Comparison of ENCODE assay signal across 21 cellular contexts in the genomic region with DNA sequence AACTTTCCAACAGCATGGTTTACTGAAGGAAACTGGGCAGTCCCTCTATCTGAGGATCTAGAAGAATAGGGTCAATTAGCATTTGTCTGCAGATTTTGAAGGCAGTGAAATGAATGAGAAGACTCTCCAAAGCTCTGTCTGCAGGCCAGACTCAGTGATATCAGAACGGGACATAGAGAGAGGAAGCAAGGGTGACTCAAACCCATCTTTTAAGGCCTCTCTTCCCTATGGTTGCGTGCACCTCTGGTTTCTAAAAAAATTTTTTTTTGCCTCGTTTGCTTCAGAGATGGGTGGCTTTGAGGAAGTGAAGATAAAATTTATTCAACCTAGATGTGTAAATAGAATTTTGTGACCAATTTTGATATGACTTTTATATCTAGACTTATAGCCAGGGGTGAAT.
DNase-seq lines count a peak whose midpoint lies in the region; ATAC-seq, FAIRE-seq and TF ChIP-seq lines count a peak whose summit lies in the region.
"Had no signal": no experiment of that assay in that cellular context is flagged by ENCODE, and none has a peak within 500 bp of the region (broad histone marks: within the 10 kb centered on the region; RNA-seq: fewer than 3 reads in every experiment).

No MANE protein-coding gene starts in this region.

- H3K27me3 Mint-ChIP-seq in stimulated activated memory B cell treated with anti-CD40 and anti-IgM and Interleukin-4, amounts not matched to agents 10 μg/mL and 1 μg/mL and 100 μg/mL, for 72 hours, result peaks cover 6% of the 10 kb centered on the region

- in situ Hi-C loops in HepG2 (cut with HindIII; ENCODE audit: extremely low pct_ligation_motif_present, low pct_unique_long_range_greater_than_20kb), result no loop called here

- no peaks in the 10 kb centered on the region for H3K9me3 Mint-ChIP-seq in stimulated activated memory B cell treated with anti-CD40 and anti-IgM and Interleukin-4, amounts not matched to agents 10 μg/mL and 1 μg/mL and 100 μg/mL, for 72 hours
- H3K9me3 Mint-ChIP-seq: CD4-positive, alpha-beta memory T cell; HFFc6 had no signal

- no peak overlapping the region for H3K27ac Mint-ChIP-seq in stimulated activated memory B cell treated with anti-CD40 and anti-IgM and Interleukin-4, amounts not matched to agents 10 μg/mL and 1 μg/mL and 100 μg/mL, for 72 hours
- H3K27ac Mint-ChIP-seq: CD4-positive, alpha-beta memory T cell; HFFc6 had no signal

- H2AFZ ChIP-seq in OCI-LY3 (ENCODE audit: low read depth, low read length) (no peak overlapping the region), HepG2 (ENCODE audit: low read length) (no peak overlapping the region)

- CTCF ChIA-PET in HepG2 (lab: Yijun Ruan, JAX; ENCODE audit: low intra/inter-chr PET ratio, low total read pairs), result no interaction called here

- no TSS peak for BruUV-seq in HepG2 (replicated peaks; lab: Mats Ljungman, UMichigan)

- ATAC-seq in HG02610 (IDR thresholded peaks at IDR 0.05; ENCODE audit: unreplicated experiment), result peak; percentile 60
- ATAC-seq in stimulated activated memory B cell treated with anti-CD40 and anti-IgM and Interleukin-4, amounts not matched to agents 10 μg/mL and 1 μg/mL and 100 μg/mL, for 72 hours, result peak; percentile 65
- no peak for ATAC-seq in HepG2

- H3K4me3 ChIP-seq in OCI-LY3 (ENCODE audit: low read length) (no peak overlapping the region), HepG2 (replicated peaks in 1 of 3; ENCODE audit: insufficient read depth in 1 of 3, low read depth in 2 of 3, low read length in 3 of 3) (no peak overlapping the region)
- H3K4me3 ChIP-seq: HAP-1 had no signal

- TF ChIP-seq CTCF in OCI-LY3 (IDR thresholded peaks at IDR 0.05; ENCODE audit: low read depth, low read length), result no peak
- no peak for TF ChIP-seq CTCF in HepG2 (CRISPR knock-in tag; IDR thresholded peaks at IDR 0.05)

- H4K20me1 ChIP-seq in OCI-LY3 (ENCODE audit: insufficient read depth, low read length) (no peaks in the 10 kb centered on the region), HepG2 (ENCODE audit: insufficient read depth, low read length) (no peaks in the 10 kb centered on the region)

- no peak for TF ChIP-seq RAD21 in HepG2 (CRISPR knock-in tag; IDR thresholded peaks at IDR 0.05)

- no peak for TF ChIP-seq EP300 in HepG2 (IDR thresholded peaks at IDR 0.05; ENCODE audit: low read depth in 2 of 2, low read length in 2 of 2)
- TF ChIP-seq EP300 in HepG2 (CRISPR knock-in tag; IDR thresholded peaks at IDR 0.05; ENCODE audit: borderline replicate concordance), result no peak

- H3K4me1 Mint-ChIP-seq in stimulated activated memory B cell treated with anti-CD40 and anti-IgM and Interleukin-4, amounts not matched to agents 10 μg/mL and 1 μg/mL and 100 μg/mL, for 72 hours, result no peaks in the 10 kb centered on the region
- H3K4me1 Mint-ChIP-seq: CD4-positive, alpha-beta memory T cell had no signal

- H3K4me1 ChIP-seq in OCI-LY3 (ENCODE audit: low read length) (peaks cover 26% of the 10 kb centered on the region), HepG2 (ENCODE audit: insufficient read depth, low read length) (no peaks in the 10 kb centered on the region)
- H3K4me1 ChIP-seq: HAP-1 had no signal

- DNase-seq in NOMO-1 treated with DMSO at 0.1 percent for 48 hours (lab: John Stamatoyannopoulos, UW; ENCODE audit: unreplicated experiment) (peak; percentile 14), NOMO-1 (lab: John Stamatoyannopoulos, UW; ENCODE audit: unreplicated experiment in 2 of 2) (no peak), HepG2 (ENCODE audit: low spot score) (no peak), occipital lobe (lab: John Stamatoyannopoulos, UW) (no peak)
- no peak for DNase-seq in stimulated activated naive CD4-positive, alpha-beta T cell (lab: John Stamatoyannopoulos, UW)
- DNase-seq: 8988T; C1 segment of cervical spinal cord; Calu3; CD4-positive, alpha-beta memory T cell; COR-L47; DMS79 treated with DMSO at 0.1 percent for 48 hours; GF-D8; GOT3; HFFc6 had no signal

- H3K36me3 ChIP-seq in OCI-LY3 (replicated peaks; ENCODE audit: low read depth, low read length) (no peaks in the 10 kb centered on the region), HepG2 (replicated peaks in 1 of 2; ENCODE audit: control insufficient read depth in 1 of 2, insufficient read depth in 2 of 2, low read length in 2 of 2) (no peaks in the 10 kb centered on the region)
- H3K36me3 ChIP-seq: HAP-1 had no signal

- intact Hi-C loops in HepG2 (cut with micrococcal nuclease; ENCODE audit: unreplicated experiment), result no loop called here

- H3K79me2 ChIP-seq in OCI-LY3 (ENCODE audit: low read length) (no peaks in the 10 kb centered on the region), HepG2 (ENCODE audit: insufficient read depth, low read length) (no peaks in the 10 kb centered on the region)

- POLR2A ChIA-PET in HepG2 (lab: Yijun Ruan, JAX), result no interaction called here

- H3K4me2 ChIP-seq in OCI-LY3 (ENCODE audit: low read length), result peak overlapping the region; percentile 42
- H3K4me2 ChIP-seq in HepG2 (ENCODE audit: low read depth, low read length), result no peak overlapping the region

- TF ChIP-seq POLR2A in HepG2 (IDR thresholded peaks at IDR 0.05; ENCODE audit: insufficient read depth in 1 of 2, low read depth in 2 of 2, low read length in 2 of 2), result no peak

- FAIRE-seq in HepG2 (lab: Jason Lieb, UNC), result no peak
- FAIRE-seq: GM12891, GM18507, H54 had no signal

- H3K27ac ChIP-seq in OCI-LY3 (ENCODE audit: low read length), result peak overlapping the region; percentile 65
- H3K27ac ChIP-seq in HepG2 (ENCODE audit: extremely low read length, insufficient read depth, low read length), result no peak overlapping the region

- WGBS in HepG2 (ENCODE audit: low lambda C conversion rate), result 25% methylated on average over 3 of the region's 3 CpGs

- H3K9ac ChIP-seq in OCI-LY3 (ENCODE audit: low read length) (no peak overlapping the region), HepG2 (ENCODE audit: insufficient read depth, low read depth, low read length) (no peak overlapping the region)

- no peaks in the 10 kb centered on the region for H3K9me3 ChIP-seq in OCI-LY3 (ENCODE audit: insufficient read depth, low read length)
- no peaks in the 10 kb centered on the region for H3K9me3 ChIP-seq in HepG2 (ENCODE audit: low read length)
- H3K9me3 ChIP-seq: HAP-1 had no signal

- no peaks in the 10 kb centered on the region for H3K36me3 Mint-ChIP-seq in stimulated activated memory B cell treated with anti-CD40 and anti-IgM and Interleukin-4, amounts not matched to agents 10 μg/mL and 1 μg/mL and 100 μg/mL, for 72 hours
- H3K36me3 Mint-ChIP-seq: CD4-positive, alpha-beta memory T cell had no signal

- no peak overlapping the region for H3K4me3 Mint-ChIP-seq in stimulated activated memory B cell treated with anti-CD40 and anti-IgM and Interleukin-4, amounts not matched to agents 10 μg/mL and 1 μg/mL and 100 μg/mL, for 72 hours
- H3K4me3 Mint-ChIP-seq: CD4-positive, alpha-beta memory T cell; HFFc6 had no signal

- H3K27me3 ChIP-seq in OCI-LY3 (ENCODE audit: low read depth, low read length) (no peaks in the 10 kb centered on the region; the same call in 1 of the 2 replicates), HepG2 (ENCODE audit: control insufficient read depth in 1 of 2, insufficient read depth in 2 of 2, low read length in 2 of 2) (0 out of 5 replicates have a peak, but pooled peaks cover 0 to 11% of the 10 kb centered on the region in 2 experiments)

TF ChIP-seq in HepG2, 621 proteins besides CTCF, POLR2A, EP300 and RAD21 (continues in another document):
- TF ChIP-seq SP2 (CRISPR knock-in tag; IDR thresholded peaks at IDR 0.05) (no peak), AHDC1 (CRISPR knock-in tag; IDR thresholded peaks at IDR 0.05; ENCODE audit: borderline replicate concordance) (no peak), KDM5A (IDR thresholded peaks at IDR 0.05; ENCODE audit: borderline replicate concordance, low read length) (no peak), TEAD2 (CRISPR knock-in tag; IDR thresholded peaks at IDR 0.05) (no peak), ZFP82 (CRISPR knock-in tag; IDR thresholded peaks at IDR 0.05; ENCODE audit: borderline replicate concordance) (no peak)
